ENCODE assay signal across 11 cellular contexts in genomic region chr1:30824736-30825429, GRCh38.
DNase-seq lines count a peak whose midpoint lies in the region; ATAC-seq and TF ChIP-seq lines count a peak whose summit lies in the region.
"Had no signal": no experiment of that assay in that cellular context is flagged by ENCODE, and none has a peak within 500 bp of the region (broad histone marks: within the 10 kb centered on the region; RNA-seq: fewer than 3 reads in every experiment).

No MANE protein-coding gene starts in this region.

- peaks cover 34% of the 10 kb centered on the region for H3K27me3 Mint-ChIP-seq in WTC11 (ENCODE audit: low read depth)

- H3K27me3 ChIP-seq in iPS-18a (ENCODE audit: control insufficient read depth, insufficient read depth, low read length) (peaks cover 16% of the 10 kb centered on the region), aorta (ENCODE audit: control insufficient read depth in 1 of 2, insufficient read depth in 2 of 2, low read length in 1 of 2) (no peaks in the 10 kb centered on the region)

- CTCF ChIA-PET in WTC11 (lab: Charles Lee) = interaction anchor here (0.8 to 2.3 kb wide), 9 partner anchors 9 to 106 kb away, joined by 3 to 13 read pairs (median 6); no protein-coding TSS in a partner anchor

- peaks cover 11% of the 10 kb centered on the region for H3K4me1 Mint-ChIP-seq in WTC11

- no peaks in the 10 kb centered on the region for H3K36me3 ChIP-seq in iPS-18a (ENCODE audit: control insufficient read depth, low read depth, low read length)
- no peaks in the 10 kb centered on the region for H3K36me3 ChIP-seq in aorta (ENCODE audit: control insufficient read depth in 1 of 2, insufficient read depth in 2 of 2, low read length in 1 of 2)

- 14 to 19% methylated on average over 12 of the region's 12 CpGs for WGBS in aorta, 2 donors

- POLR2A ChIA-PET in WTC11 (lab: Charles Lee) = interaction anchor here (0.5 to 1.3 kb wide), 5 partner anchors 10 to 135 kb away, joined by 3 to 8 read pairs (median 4); no protein-coding TSS in a partner anchor

- intact Hi-C loops in aorta (cut with DNase I) = loop anchor here in 1 of 2 donors (1.0 to 5.0 kb wide), 2 partner anchors 63 to 82 kb away; partner anchors contain the start of gene SDC3

- ATAC-seq in WTC11 (peak; percentile 10), GM21423 (IDR thresholded peaks at IDR 0.05; ENCODE audit: unreplicated experiment) (no peak), aorta (ENCODE audit: low FRiP score) (no peak)

- no peak overlapping the region for H3K9ac ChIP-seq in iPS-18a (ENCODE audit: low read length)

- peaks cover 3% of the 10 kb centered on the region; the same call in 1 of the 2 replicates for H3K9me3 Mint-ChIP-seq in WTC11
- H3K9me3 Mint-ChIP-seq: activated naive CD8-positive, alpha-beta T cell treated with anti-CD3 and anti-CD28 coated beads, Interleukin-2, amount 10 ng/mL, durations not matched to agents 7 days and 5 days had no signal

- H3K4me3 ChIP-seq in iPS-18a (ENCODE audit: low read length) (peak overlapping the region; percentile 54), aorta (ENCODE audit: low read length in 2 of 2) (no peak overlapping the region)
- H3K4me3 ChIP-seq: mucosa of descending colon had no signal

- H3K4me1 ChIP-seq in iPS-18a (ENCODE audit: control insufficient read depth, low read depth, low read length) (peaks cover 4% of the 10 kb centered on the region), aorta (ENCODE audit: control insufficient read depth in 1 of 2, insufficient read depth in 2 of 2, low read length in 2 of 2) (peaks cover 0 to 3% of the 10 kb centered on the region in 2 donors)

- H3K36me3 Mint-ChIP-seq in WTC11 = no peaks in the 10 kb centered on the region
- H3K36me3 Mint-ChIP-seq: activated naive CD8-positive, alpha-beta T cell treated with anti-CD3 and anti-CD28 coated beads, Interleukin-2, amount 10 ng/mL, durations not matched to agents 7 days and 5 days had no signal

- peak overlapping the region; percentile 85 for H3K4me3 Mint-ChIP-seq in WTC11

- H3K9me3 ChIP-seq in iPS-18a (ENCODE audit: control insufficient read depth, low read depth, low read length) (no peaks in the 10 kb centered on the region), aorta (ENCODE audit: control insufficient read depth, low read length) (no peaks in the 10 kb centered on the region)
- H3K9me3 ChIP-seq: mucosa of descending colon had no signal

- no peak overlapping the region for H3K27ac ChIP-seq in iPS-18a (ENCODE audit: low read length)
- peak overlapping the region; percentile 50 for H3K27ac ChIP-seq in substantia nigra (ENCODE audit: low read depth, low read length, poor library complexity, severe bottlenecking)
- peak overlapping the region in 1 of 2 donors; percentile 66 for H3K27ac ChIP-seq in aorta (ENCODE audit: low read depth in 1 of 2, low read length in 2 of 2)
- H3K27ac ChIP-seq: SK-N-MC had no signal

- DNase-seq in NCI-H2029 treated with DMSO at 0.1 percent for 48 hours (lab: John Stamatoyannopoulos, UW) = peak; percentile 34
- no peak for DNase-seq in NCI-H2029 (lab: John Stamatoyannopoulos, UW)
- DNase-seq in WTC11 (ENCODE audit: low spot score) = no peak
- peak in 2 of 49 donors; percentile 18 to 96 for DNase-seq in substantia nigra (lab: John Stamatoyannopoulos, UW)
- DNase-seq in aorta = no peak
- no peak for DNase-seq in activated CD4-positive, alpha-beta T cell treated with anti-CD3 and anti-CD28 coated beads, Interleukin-2, amount 50 U/mL, for 48 hours

- no peak overlapping the region for H3K27ac Mint-ChIP-seq in WTC11
- H3K27ac Mint-ChIP-seq: activated naive CD8-positive, alpha-beta T cell treated with anti-CD3 and anti-CD28 coated beads, Interleukin-2, amount 10 ng/mL, durations not matched to agents 7 days and 5 days had no signal

- TF ChIP-seq CTCF in WTC11 (IDR thresholded peaks at IDR 0.05) = no peak

TF ChIP-seq in WTC11, 78 proteins besides CTCF, POLR2A, EP300 and RAD21:
- no peak for TF ChIP-seq NR1H2 (CRISPR knock-in tag; IDR thresholded peaks at IDR 0.05)
- no peak for TF ChIP-seq KAT7 (CRISPR knock-in tag; IDR thresholded peaks at IDR 0.05; ENCODE audit: borderline replicate concordance)
